Comparison of ENCODE assay signal across 1 cellular context in the genomic region with DNA sequence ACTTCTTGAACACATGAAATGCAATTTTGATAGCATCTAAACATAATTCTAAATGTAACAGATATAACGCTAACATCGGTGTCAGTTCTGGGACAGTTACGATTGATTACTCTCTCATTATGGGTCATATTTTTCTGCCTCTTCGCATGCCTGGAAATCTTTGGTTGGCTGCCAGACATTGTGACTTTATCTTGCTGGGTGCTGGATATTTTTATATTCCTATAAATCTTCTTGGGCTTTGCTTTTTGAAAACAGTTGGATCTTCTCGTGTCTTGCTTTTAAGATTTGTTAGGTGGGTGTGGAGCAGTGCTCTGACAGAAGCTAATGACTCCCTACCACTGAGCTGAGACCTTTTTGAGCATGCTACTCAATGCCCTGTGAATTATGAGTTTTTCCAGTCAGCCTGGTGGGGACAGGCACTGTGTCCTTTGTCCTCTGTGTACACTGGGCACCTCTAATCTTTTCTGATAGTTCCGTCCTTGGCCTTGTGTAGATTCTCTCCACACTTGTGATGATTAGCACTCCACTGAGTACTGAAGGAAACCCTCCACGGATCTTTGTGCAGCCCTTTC.
TF ChIP-seq lines count a peak whose summit lies in the region.

No MANE protein-coding gene starts in this region.

TF ChIP-seq in HEK293, 187 proteins besides CTCF, POLR2A, EP300 and RAD21 (continued from another document):
- no peak for TF ChIP-seq KLF1 (tag by site-specific recombination; IDR thresholded peaks at IDR 0.05)
- no peak for TF ChIP-seq ZNF423 (tag by site-specific recombination; IDR thresholded peaks at IDR 0.05)
- TF ChIP-seq KLF16 (tag by site-specific recombination; IDR thresholded peaks at IDR 0.05): no peak
- TF ChIP-seq ZBTB8A (tag by site-specific recombination; IDR thresholded peaks at IDR 0.05): peak; percentile 13; the same call in 1 of the 2 replicates
- TF ChIP-seq KLF7 (tag by site-specific recombination; IDR thresholded peaks at IDR 0.05; ENCODE audit: borderline replicate concordance): no peak
- TF ChIP-seq ZNF239 (tag by site-specific recombination; IDR thresholded peaks at IDR 0.05): no peak
- TF ChIP-seq, protein P1, sequence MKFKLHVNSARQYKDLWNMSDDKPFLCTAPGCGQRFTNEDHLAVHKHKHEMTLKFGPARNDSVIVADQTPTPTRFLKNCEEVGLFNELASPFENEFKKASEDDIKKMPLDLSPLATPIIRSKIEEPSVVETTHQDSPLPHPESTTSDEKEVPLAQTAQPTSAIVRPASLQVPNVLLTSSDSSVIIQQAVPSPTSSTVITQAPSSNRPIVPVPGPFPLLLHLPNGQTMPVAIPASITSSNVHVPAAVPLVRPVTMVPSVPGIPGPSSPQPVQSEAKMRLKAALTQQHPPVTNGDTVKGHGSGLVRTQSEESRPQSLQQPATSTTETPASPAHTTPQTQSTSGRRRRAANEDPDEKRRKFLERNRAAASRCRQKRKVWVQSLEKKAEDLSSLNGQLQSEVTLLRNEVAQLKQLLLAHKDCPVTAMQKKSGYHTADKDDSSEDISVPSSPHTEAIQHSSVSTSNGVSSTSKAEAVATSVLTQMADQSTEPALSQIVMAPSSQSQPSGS (tag by site-specific recombination; IDR thresholded peaks at IDR 0.05; ENCODE audit: low read depth): no peak
- TF ChIP-seq, protein P2, sequence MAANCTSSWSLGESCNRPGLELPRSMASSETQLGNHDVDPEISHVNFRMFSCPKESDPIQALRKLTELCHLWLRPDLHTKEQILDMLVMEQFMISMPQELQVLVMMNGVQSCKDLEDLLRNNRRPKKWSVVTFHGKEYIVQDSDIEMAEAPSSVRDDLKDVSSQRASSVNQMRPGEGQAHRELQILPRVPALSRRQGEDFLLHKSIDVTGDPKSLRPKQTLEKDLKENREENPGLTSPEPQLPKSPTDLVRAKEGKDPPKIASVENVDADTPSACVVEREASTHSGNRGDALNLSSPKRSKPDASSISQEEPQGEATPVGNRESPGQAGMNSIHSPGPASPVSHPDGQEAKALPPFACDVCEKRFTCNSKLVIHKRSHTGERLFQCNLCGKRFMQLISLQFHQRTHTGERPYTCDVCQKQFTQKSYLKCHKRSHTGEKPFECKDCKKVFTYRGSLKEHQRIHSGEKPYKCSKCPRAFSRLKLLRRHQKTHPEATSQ (tag by site-specific recombination; IDR thresholded peaks at IDR 0.05): no peak
- TF ChIP-seq, protein P3, sequence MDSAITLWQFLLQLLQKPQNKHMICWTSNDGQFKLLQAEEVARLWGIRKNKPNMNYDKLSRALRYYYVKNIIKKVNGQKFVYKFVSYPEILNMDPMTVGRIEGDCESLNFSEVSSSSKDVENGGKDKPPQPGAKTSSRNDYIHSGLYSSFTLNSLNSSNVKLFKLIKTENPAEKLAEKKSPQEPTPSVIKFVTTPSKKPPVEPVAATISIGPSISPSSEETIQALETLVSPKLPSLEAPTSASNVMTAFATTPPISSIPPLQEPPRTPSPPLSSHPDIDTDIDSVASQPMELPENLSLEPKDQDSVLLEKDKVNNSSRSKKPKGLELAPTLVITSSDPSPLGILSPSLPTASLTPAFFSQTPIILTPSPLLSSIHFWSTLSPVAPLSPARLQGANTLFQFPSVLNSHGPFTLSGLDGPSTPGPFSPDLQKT (IDR thresholded peaks at IDR 0.05; ENCODE audit: borderline replicate concordance, low read depth, low read length): no peak
- no peak for TF ChIP-seq YY2 (tag by site-specific recombination; IDR thresholded peaks at IDR 0.05)
- no peak for TF ChIP-seq SCRT1 (tag by site-specific recombination; IDR thresholded peaks at IDR 0.05; ENCODE audit: borderline replicate concordance)
- peak; percentile 62; the same call in 1 of the 2 replicates for TF ChIP-seq ZNF214 (tag by site-specific recombination; IDR thresholded peaks at IDR 0.05; ENCODE audit: borderline replicate concordance)
- no peak for TF ChIP-seq SP2 (tag by site-specific recombination; IDR thresholded peaks at IDR 0.05)
- TF ChIP-seq, protein P4, sequence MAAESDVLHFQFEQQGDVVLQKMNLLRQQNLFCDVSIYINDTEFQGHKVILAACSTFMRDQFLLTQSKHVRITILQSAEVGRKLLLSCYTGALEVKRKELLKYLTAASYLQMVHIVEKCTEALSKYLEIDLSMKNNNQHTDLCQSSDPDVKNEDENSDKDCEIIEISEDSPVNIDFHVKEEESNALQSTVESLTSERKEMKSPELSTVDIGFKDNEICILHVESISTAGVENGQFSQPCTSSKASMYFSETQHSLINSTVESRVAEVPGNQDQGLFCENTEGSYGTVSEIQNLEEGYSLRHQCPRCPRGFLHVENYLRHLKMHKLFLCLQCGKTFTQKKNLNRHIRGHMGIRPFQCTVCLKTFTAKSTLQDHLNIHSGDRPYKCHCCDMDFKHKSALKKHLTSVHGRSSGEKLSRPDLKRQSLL (tag by site-specific recombination; IDR thresholded peaks at IDR 0.05): no peak
